Comparison of ENCODE assay signal across 21 cellular contexts in genomic region chr3:196621581-196621980, GRCh38.
"Had no signal": no experiment of that assay in that cellular context is flagged by ENCODE, and none has a peak within 500 bp of the region (broad histone marks: within the 10 kb centered on the region; RNA-seq: fewer than 3 reads in every experiment).

No MANE protein-coding gene starts in this region.

- H3K9me3 Mint-ChIP-seq: activated CD4-positive, alpha-beta memory T cell treated with anti-CD3 and anti-CD28 coated beads for 36 hours; activated naive CD4-positive, alpha-beta T cell treated with anti-CD3 and anti-CD28 coated beads for 36 hours; activated naive CD8-positive, alpha-beta T cell treated with anti-CD3 and anti-CD28 coated beads, Interleukin-2, amount 10 ng/mL, durations not matched to agents 7 days and 5 days had no signal

- H3K27me3 ChIP-seq: breast epithelium, ovary, right atrium auricular region, thyroid gland had no signal

- H3K4me3 ChIP-seq: breast epithelium, coronary artery, lower lobe of right lung, ovary, prostate gland, right atrium auricular region, thyroid gland had no signal

- ATAC-seq: naive thymus-derived CD8-positive, alpha-beta T cell; stimulated activated naive CD8-positive, alpha-beta T cell treated with anti-CD3 and anti-CD28 coated beads, Interleukin-15, Interleukin-2, amounts not matched to agents 100 U/mL and 50 U/mL, for 24 hours had no signal

- H3K27me3 Mint-ChIP-seq: activated CD4-positive, alpha-beta memory T cell treated with anti-CD3 and anti-CD28 coated beads for 36 hours; activated naive CD8-positive, alpha-beta T cell treated with anti-CD3 and anti-CD28 coated beads, Interleukin-2, amount 10 ng/mL, durations not matched to agents 7 days and 5 days; naive thymus-derived CD8-positive, alpha-beta T cell had no signal

- H3K9me3 ChIP-seq: breast epithelium, lower lobe of right lung, ovary, prostate gland, right atrium auricular region, thyroid gland had no signal

- H3K4me1 ChIP-seq: breast epithelium, prostate gland had no signal

- DNase-seq: activated CD4-positive, alpha-beta memory T cell treated with anti-CD3 and anti-CD28 coated beads for 36 hours; activated CD4-positive, alpha-beta T cell treated with anti-CD3 and anti-CD28 coated beads for 48 hours; activated naive CD4-positive, alpha-beta T cell treated with anti-CD3 and anti-CD28 coated beads for 36 hours; activated naive CD8-positive, alpha-beta T cell treated with anti-CD3 and anti-CD28 coated beads, Interleukin-2, amount 10 ng/mL, durations not matched to agents 7 days and 5 days; activated T-cell treated with anti-CD3 and anti-CD28 coated beads, Interleukin-2, amount 50 U/mL, for 48 hours; amniotic stem cell; cerebellar nuclear complex; foreskin fibroblast; kidney; lower lobe of right lung; naive thymus-derived CD8-positive, alpha-beta T cell; ovary; stimulated activated CD4-positive, alpha-beta T cell treated with anti-CD3 and anti-CD28 coated beads, Interleukin-4, amount 100 ng/mL, for 24 hours; stimulated activated naive CD8-positive, alpha-beta T cell treated with anti-CD3 and anti-CD28 coated beads, Interleukin-15, Interleukin-2, amounts not matched to agents 100 U/mL and 50 U/mL, for 24 hours; substantia nigra; thyroid gland had no signal

- H3K36me3 ChIP-seq: breast epithelium, lower lobe of right lung, ovary, prostate gland, right atrium auricular region, thyroid gland had no signal

- FAIRE-seq: endometrium, kidney had no signal

- H3K36me3 Mint-ChIP-seq: activated CD4-positive, alpha-beta memory T cell treated with anti-CD3 and anti-CD28 coated beads for 36 hours; activated naive CD8-positive, alpha-beta T cell treated with anti-CD3 and anti-CD28 coated beads, Interleukin-2, amount 10 ng/mL, durations not matched to agents 7 days and 5 days; naive thymus-derived CD8-positive, alpha-beta T cell had no signal

- H3K4me3 Mint-ChIP-seq: activated CD4-positive, alpha-beta memory T cell treated with anti-CD3 and anti-CD28 coated beads for 36 hours; activated naive CD4-positive, alpha-beta T cell treated with anti-CD3 and anti-CD28 coated beads for 36 hours; activated naive CD8-positive, alpha-beta T cell treated with anti-CD3 and anti-CD28 coated beads, Interleukin-2, amount 10 ng/mL, durations not matched to agents 7 days and 5 days had no signal

- H3K27ac ChIP-seq: breast epithelium, coronary artery, ovary, prostate gland, right atrium auricular region, thyroid gland had no signal

- H3K27ac Mint-ChIP-seq: activated CD4-positive, alpha-beta memory T cell treated with anti-CD3 and anti-CD28 coated beads for 36 hours; activated naive CD4-positive, alpha-beta T cell treated with anti-CD3 and anti-CD28 coated beads for 36 hours; activated naive CD8-positive, alpha-beta T cell treated with anti-CD3 and anti-CD28 coated beads, Interleukin-2, amount 10 ng/mL, durations not matched to agents 7 days and 5 days had no signal
